1 cellular context compared by ENCODE assay signal in genomic region chr15:78050441-78050809, GRCh38.
TF ChIP-seq lines count a peak whose summit lies in the region.

No MANE protein-coding gene starts in this region.

TF ChIP-seq in GM23338, 12 proteins besides CTCF, POLR2A, EP300 and RAD21 (continued from another document):
- TF ChIP-seq REST (IDR thresholded peaks at IDR 0.05; ENCODE audit: unreplicated experiment) (no peak), NANOG (IDR thresholded peaks at IDR 0.05; ENCODE audit: borderline replicate concordance) (no peak), STAT1 (IDR thresholded peaks at IDR 0.05; ENCODE audit: unreplicated experiment) (no peak)
